8 cellular contexts compared by ENCODE assay signal in the genomic region with DNA sequence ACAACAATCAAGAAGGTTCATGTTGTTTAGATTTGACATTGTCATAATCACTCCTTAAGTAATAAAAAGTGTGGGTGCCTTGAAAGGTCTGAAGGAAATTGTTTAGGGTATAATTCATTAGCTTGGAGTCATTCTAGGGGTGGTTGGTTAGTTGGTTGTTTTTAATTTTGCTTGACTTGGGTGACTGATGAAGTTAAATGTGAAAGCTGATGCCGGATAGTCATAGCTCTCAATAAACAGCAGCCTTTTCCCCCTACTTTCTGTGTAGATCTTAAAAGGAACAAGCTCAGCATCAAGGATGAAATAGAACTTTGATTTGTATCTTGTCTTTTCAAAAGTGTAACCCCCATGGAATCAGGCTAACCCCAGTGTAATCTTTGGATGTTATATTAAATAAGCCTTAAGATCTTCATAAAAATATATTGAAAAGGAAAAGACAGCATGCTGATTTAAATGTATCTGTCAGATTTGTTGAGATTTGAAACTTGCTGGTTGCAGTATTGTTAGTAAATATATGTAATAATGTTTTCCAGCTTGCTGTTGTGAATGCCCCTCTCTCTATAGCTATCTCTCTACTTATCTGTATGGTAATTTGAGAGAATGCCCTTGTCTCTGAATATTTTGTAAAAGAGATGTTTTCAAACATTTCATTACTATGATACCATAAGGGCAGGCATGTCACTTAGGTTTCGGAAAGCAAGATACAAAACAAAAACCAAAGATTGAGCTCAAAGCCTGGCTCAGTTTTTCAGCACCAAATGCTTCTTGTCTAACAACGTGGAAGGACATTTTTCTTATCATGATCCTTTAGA.
DNase-seq lines count a peak whose midpoint lies in the region; ATAC-seq, FAIRE-seq and TF ChIP-seq lines count a peak whose summit lies in the region.

No MANE protein-coding gene starts in this region.

- H3K4me1 Mint-ChIP-seq in CD14-positive monocyte: peaks cover 84% of the 10 kb centered on the region

- peak overlapping the region; percentile 76; the same call in 1 of the 2 replicates for H2AFZ ChIP-seq in PC-9
- H2AFZ ChIP-seq in endothelial cell of umbilical vein (ENCODE audit: low read depth, low read length): peak overlapping the region; percentile 18
- H2AFZ ChIP-seq in osteoblast (ENCODE audit: low read length): no peak overlapping the region

- DNase-seq in CD14-positive monocyte (ENCODE audit: low spot score) (no peak), PC-9 (no peak), endothelial cell of umbilical vein (ENCODE audit: low read depth, low spot score) (peak; percentile 64), osteoblast (ENCODE audit: insufficient read length, low spot score, missing footprints) (no peak), putamen (ENCODE audit: low spot score) (no peak), NCI-H526 treated with DMSO at 0.1 percent for 48 hours (lab: John Stamatoyannopoulos, UW) (no peak)

- H4K20me1 ChIP-seq in PC-9 (ENCODE audit: insufficient read depth) (no peaks in the 10 kb centered on the region), endothelial cell of umbilical vein (replicated peaks; ENCODE audit: control insufficient read depth, extremely low read depth, insufficient read depth, low read length) (no peaks in the 10 kb centered on the region), osteoblast (ENCODE audit: insufficient read depth, low read length) (peaks cover 39% of the 10 kb centered on the region)

- peak overlapping the region; percentile 47 for H3K27ac ChIP-seq in PC-9
- peak overlapping the region; percentile 63 for H3K27ac ChIP-seq in endothelial cell of umbilical vein (ENCODE audit: insufficient read depth, low read depth, low read length)
- peak overlapping the region; percentile 93 for H3K27ac ChIP-seq in osteoblast (ENCODE audit: low read depth, low read length)

- H3K9me3 ChIP-seq in PC-9 (ENCODE audit: insufficient read depth, low read depth): no peaks in the 10 kb centered on the region
- H3K9me3 ChIP-seq in endothelial cell of umbilical vein (replicated peaks; ENCODE audit: control insufficient read depth, insufficient read depth, low read length): no peaks in the 10 kb centered on the region
- no peaks in the 10 kb centered on the region for H3K9me3 ChIP-seq in osteoblast (ENCODE audit: low read depth, low read length)

- H3K27me3 Mint-ChIP-seq in CD14-positive monocyte (ENCODE audit: low read depth in 3 of 3): peaks cover 0 to 2% (median 0%) of the 10 kb centered on the region in 3 donors

- peak overlapping the region in 1 of 2 donors; percentile 27 for H3K4me3 Mint-ChIP-seq in CD14-positive monocyte

- peaks cover 7% of the 10 kb centered on the region; the same call in 1 of the 2 replicates for H3K36me3 ChIP-seq in PC-9 (ENCODE audit: low read depth)
- peaks cover 4 to 10% of the 10 kb centered on the region in 2 experiments for H3K36me3 ChIP-seq in endothelial cell of umbilical vein (ENCODE audit: control insufficient read depth in 2 of 2, extremely low read depth in 1 of 2, insufficient read depth in 2 of 2, low read length in 2 of 2)
- H3K36me3 ChIP-seq in osteoblast (ENCODE audit: insufficient read depth, low read length): peaks cover 37% of the 10 kb centered on the region

- no peak for FAIRE-seq in endothelial cell of umbilical vein (lab: Jason Lieb, UNC)

- H3F3A ChIP-seq in PC-9 (ENCODE audit: insufficient read depth, low read depth): peaks cover 31% of the 10 kb centered on the region; the same call in 1 of the 2 replicates

- peaks cover 0 to 2% (median 0%) of the 10 kb centered on the region in 7 donors for H3K9me3 Mint-ChIP-seq in CD14-positive monocyte

- no peaks in the 10 kb centered on the region for H3K9me1 ChIP-seq in endothelial cell of umbilical vein (replicated peaks; ENCODE audit: control insufficient read depth, extremely low read depth, insufficient read depth, low read length)

- POLR2A ChIA-PET in PC-9 (lab: Charles Lee; ENCODE audit: unreplicated experiment) (interaction anchor here (0.6 to 0.7 kb wide), 3 partner anchors 34 to 636 kb away, joined by 3 to 9 read pairs (median 4); no protein-coding TSS in a partner anchor), endothelial cell of umbilical vein (lab: Charles Lee) (interaction anchor here (1.0 to 1.2 kb wide), 3 partner anchors 33 to 195 kb away, joined by 3 to 4 read pairs (median 3); no protein-coding TSS in a partner anchor)

- no peaks in the 10 kb centered on the region for H3K79me2 ChIP-seq in PC-9 (ENCODE audit: low read depth)
- no peaks in the 10 kb centered on the region for H3K79me2 ChIP-seq in endothelial cell of umbilical vein (ENCODE audit: control insufficient read depth, insufficient read depth, low read length)
- H3K79me2 ChIP-seq in osteoblast (ENCODE audit: insufficient read depth, low read length): peaks cover 78% of the 10 kb centered on the region

- intact Hi-C loops in CD14-positive monocyte (cut with micrococcal nuclease) (loop anchor here (5.0 to 10.0 kb wide), 4 partner anchors 55 to 195 kb away; a partner anchor contains a TSS), PC-9 (cut with micrococcal nuclease; ENCODE audit: unreplicated experiment) (loop anchor here (2.0 kb wide), 2 partner anchors 27 to 63 kb away; no protein-coding TSS in a partner anchor), endothelial cell of umbilical vein (cut with micrococcal nuclease) (loop anchor here (1.0 to 5.0 kb wide), 5 partner anchors 32 to 332 kb away; no protein-coding TSS in a partner anchor)

- peak overlapping the region; percentile 64 for H3K9ac ChIP-seq in endothelial cell of umbilical vein (replicated peaks; ENCODE audit: extremely low read depth, insufficient read depth, low read length)

- CTCF ChIA-PET in PC-9 (lab: Charles Lee): interaction anchor here (1.0 to 1.6 kb wide), 3 partner anchors 27 to 195 kb away, joined by 3 to 7 read pairs (median 6); no protein-coding TSS in a partner anchor
- CTCF ChIA-PET in endothelial cell of umbilical vein (lab: Charles Lee): interaction anchor here (0.8 to 3.4 kb wide), 16 partner anchors 8 to 215 kb away, joined by 3 to 44 read pairs (median 5); no protein-coding TSS in a partner anchor

- BruUV-seq in PC-9 (replicated peaks; lab: Mats Ljungman, UMichigan) (no TSS peak), endothelial cell of umbilical vein (replicated peaks; lab: Mats Ljungman, UMichigan) (no TSS peak)

- H3K4me1 ChIP-seq in PC-9 (replicated peaks; ENCODE audit: insufficient read depth) (peaks cover 59% of the 10 kb centered on the region), endothelial cell of umbilical vein (ENCODE audit: control insufficient read depth, extremely low read depth, insufficient read depth, low read length) (peaks cover 51% of the 10 kb centered on the region), osteoblast (ENCODE audit: insufficient read depth, low read length) (peaks cover 71% of the 10 kb centered on the region)

- no peaks in the 10 kb centered on the region for H3K9me2 ChIP-seq in PC-9 (ENCODE audit: insufficient read depth)

- dilution Hi-C loops in endothelial cell of umbilical vein (cut with MboI; ENCODE audit: extremely low pct_ligation_motif_present, low sequenced_read_pairs): no loop called here

- peak overlapping the region in 5 of 7 donors; percentile 26 to 88 (median 66) for H3K27ac Mint-ChIP-seq in CD14-positive monocyte

- no peak for TF ChIP-seq CTCF in CD14-positive monocyte (IDR thresholded peaks at IDR 0.05)
- TF ChIP-seq CTCF in PC-9 (conservative IDR thresholded peaks at IDR 0.05): no peak
- no peak for TF ChIP-seq CTCF in endothelial cell of umbilical vein (IDR thresholded peaks at IDR 0.05; ENCODE audit: extremely low read depth in 1 of 2, insufficient read depth in 1 of 2, low read depth in 1 of 2, low read length in 2 of 2)
- no peak for TF ChIP-seq CTCF in osteoblast (IDR thresholded peaks at IDR 0.05; ENCODE audit: extremely low read depth, low read depth, low read length)

- no peak for TF ChIP-seq POLR2A in endothelial cell of umbilical vein (IDR thresholded peaks at IDR 0.05; ENCODE audit: low read depth, low read length)

- H3K36me3 Mint-ChIP-seq in CD14-positive monocyte: peaks cover 16 to 19% of the 10 kb centered on the region in 2 donors

- H3K27me3 ChIP-seq in PC-9 (ENCODE audit: insufficient read depth, low read depth) (no peaks in the 10 kb centered on the region), endothelial cell of umbilical vein (ENCODE audit: control insufficient read depth in 2 of 2, insufficient read depth in 2 of 2, low read length in 2 of 2) (no peaks in the 10 kb centered on the region), osteoblast (ENCODE audit: insufficient read depth, low read length) (no peaks in the 10 kb centered on the region)

- H3K4me2 ChIP-seq in PC-9: peak overlapping the region; percentile 80
- peak overlapping the region; percentile 83 for H3K4me2 ChIP-seq in endothelial cell of umbilical vein (ENCODE audit: insufficient read depth, low read length)
- H3K4me2 ChIP-seq in osteoblast (ENCODE audit: insufficient read depth, low read length): peak overlapping the region; percentile 88

- ATAC-seq in HG03139 (IDR thresholded peaks at IDR 0.05; ENCODE audit: unreplicated experiment) (no peak), HG03354 (IDR thresholded peaks at IDR 0.05; ENCODE audit: poor library complexity, severe bottlenecking, unreplicated experiment) (no peak)

- H3K4me3 ChIP-seq in PC-9 (peak overlapping the region; percentile 49), endothelial cell of umbilical vein (replicated peaks in 1 of 3; ENCODE audit: insufficient read depth in 1 of 3, low read depth in 1 of 3, low read length in 3 of 3) (peak overlapping the region in 2 of 3 experiments; percentile 36 to 60), osteoblast (ENCODE audit: insufficient read depth, low read length) (peak overlapping the region; percentile 77)

TF ChIP-seq in endothelial cell of umbilical vein, 7 proteins besides CTCF, POLR2A, EP300 and RAD21:
- TF ChIP-seq EZH2 (IDR thresholded peaks at IDR 0.05; ENCODE audit: borderline replicate concordance, low read depth, low read length, severe bottlenecking) (no peak), FOS (IDR thresholded peaks at IDR 0.05; ENCODE audit: borderline replicate concordance, insufficient read depth, low read length) (no peak), GATA2 (IDR thresholded peaks at IDR 0.05; ENCODE audit: insufficient read depth, insufficient read length, low read depth, low read length) (no peak), MYC (IDR thresholded peaks at IDR 0.05; ENCODE audit: low read depth, low read length) (no peak), POLR2AphosphoS5 (IDR thresholded peaks at IDR 0.05; ENCODE audit: insufficient read depth, low read depth, low read length) (no peak)
